Comparison of ENCODE assay signal across 16 cellular contexts in genomic region chr15:75229191-75230015, GRCh38. TPM values are rescaled to one million over a fixed set of nuclear protein-coding genes. Genes with fewer than 3 reads are reported as not detected.
DNase-seq lines count a peak whose midpoint lies in the region; ATAC-seq, FAIRE-seq and TF ChIP-seq lines count a peak whose summit lies in the region.
"Had no signal": no experiment of that assay in that cellular context is flagged by ENCODE, and none has a peak within 500 bp of the region (broad histone marks: within the 10 kb centered on the region; RNA-seq: fewer than 3 reads in every experiment).

No MANE protein-coding gene starts in this region.

- TF ChIP-seq POLR2A in GM12892 (IDR thresholded peaks at IDR 0.05; ENCODE audit: low read depth, low read length): no peak

- no peaks in the 10 kb centered on the region for H3K9me3 ChIP-seq in BLaER1
- peaks cover 2% of the 10 kb centered on the region for H3K9me3 ChIP-seq in trophoblast cell (ENCODE audit: insufficient read depth, low read depth, low read length)

- H3K79me1 ChIP-seq in trophoblast cell (ENCODE audit: low read length): no peaks in the 10 kb centered on the region

- H3K27me3 ChIP-seq in BLaER1 (no peaks in the 10 kb centered on the region), trophoblast cell (ENCODE audit: insufficient read depth, low read length) (no peaks in the 10 kb centered on the region)

- no peak overlapping the region for H3K14ac ChIP-seq in trophoblast cell (ENCODE audit: low read length)

- DNase-seq in GM12892 (ENCODE audit: insufficient read length) (peak; percentile 16), cardiac fibroblast (ENCODE audit: low read depth in 2 of 2) (peak; percentile 16 to 29), trophoblast cell (peak; percentile 81 to 85)
- no peak for DNase-seq in effector CD8-positive, alpha-beta T cell (lab: John Stamatoyannopoulos, UW)
- DNase-seq: activated naive CD4-positive, alpha-beta T cell treated with anti-CD3 and anti-CD28 coated beads, Interleukin-2, amount 50 U/mL, for 16 hours; DMS79 treated with DMSO at 0.1 percent for 48 hours; effector CD4-positive, alpha-beta T cell; HCEC 1CT; naive B cell; NCI-H82; RPMI8226; substantia nigra had no signal

- no peak overlapping the region for H3K4ac ChIP-seq in trophoblast cell (ENCODE audit: low read depth, low read length)

- no peak overlapping the region for H3K18ac ChIP-seq in trophoblast cell (ENCODE audit: low read length)

- no peak overlapping the region for H2AK5ac ChIP-seq in trophoblast cell (ENCODE audit: low read length)

- no peak overlapping the region for H3K23ac ChIP-seq in trophoblast cell (ENCODE audit: low read length)

- no peak overlapping the region for H2BK120ac ChIP-seq in trophoblast cell (ENCODE audit: insufficient read depth, low read length, poor library complexity)

- no peaks in the 10 kb centered on the region for H3K36me3 ChIP-seq in BLaER1
- H3K36me3 ChIP-seq in trophoblast cell (ENCODE audit: control insufficient read depth in 1 of 2, insufficient read depth in 2 of 2, low read length in 2 of 2): no peaks in the 10 kb centered on the region

- no peaks in the 10 kb centered on the region for H4K20me1 ChIP-seq in BLaER1

- H4K8ac ChIP-seq in trophoblast cell (ENCODE audit: low read depth, low read length): no peak overlapping the region

- H2BK5ac ChIP-seq in trophoblast cell (ENCODE audit: low read depth, low read length, poor library complexity): no peak overlapping the region

- ATAC-seq in SK-N-SH treated with all-trans-retinoic acid at 6 μM for 48 hours (no peak; the same call in 2 of the 3 replicates), GM21515 (IDR thresholded peaks at IDR 0.05; ENCODE audit: unreplicated experiment) (no peak)

- H3K27ac ChIP-seq in BLaER1 (no peak overlapping the region), trophoblast cell (ENCODE audit: low read depth, low read length) (no peak overlapping the region)

- no peak for FAIRE-seq in GM12892 (lab: Jason Lieb, UNC)
- FAIRE-seq: bronchial epithelial cell had no signal

- no peak overlapping the region for H4K12ac ChIP-seq in trophoblast cell (ENCODE audit: low read depth, low read length)

- TF ChIP-seq CTCF in cardiac fibroblast (IDR thresholded peaks at IDR 0.05; ENCODE audit: low read depth, low read length): no peak

- H3K9ac ChIP-seq in BLaER1: 0 out of 2 replicates have a peak overlapping the region, but pooled peaks have one; percentile 24
- no peak overlapping the region for H3K9ac ChIP-seq in trophoblast cell (ENCODE audit: low read length)

- H3K4me3 ChIP-seq in BLaER1: no peak overlapping the region
- no peak overlapping the region for H3K4me3 ChIP-seq in cardiac fibroblast (replicated peaks in 1 of 2; ENCODE audit: low read depth in 2 of 2, low read length in 2 of 2)
- no peak overlapping the region for H3K4me3 ChIP-seq in trophoblast cell (ENCODE audit: low read depth, low read length)

- no peaks in the 10 kb centered on the region for H3K79me2 ChIP-seq in trophoblast cell (ENCODE audit: control insufficient read depth, insufficient read depth, low read length, poor library complexity)

- H4K91ac ChIP-seq in trophoblast cell (ENCODE audit: low read depth, low read length): no peak overlapping the region

- H2BK12ac ChIP-seq in trophoblast cell (ENCODE audit: low read length): no peak overlapping the region

- H3K4me1 ChIP-seq in BLaER1 (peaks cover 21% of the 10 kb centered on the region), trophoblast cell (ENCODE audit: control insufficient read depth in 1 of 2, insufficient read depth in 2 of 2, low read length in 2 of 2) (peaks cover 0 to 10% of the 10 kb centered on the region in 2 experiments)

- no CpG with 5 or more reads among the region's 21 CpGs for WGBS in trophoblast cell (ENCODE audit: extremely low coverage, insufficient coverage, insufficient read length)

- H3K4me2 ChIP-seq in BLaER1 (peak overlapping the region; percentile 66), trophoblast cell (ENCODE audit: low read length) (no peak overlapping the region)

- no peak overlapping the region for H2AFZ ChIP-seq in trophoblast cell (ENCODE audit: insufficient read depth, low read length, poor library complexity)

TF ChIP-seq in SK-N-SH treated with all-trans-retinoic acid at 6 μM for 48 hours, 23 proteins besides CTCF, POLR2A, EP300 and RAD21 (continues in another document):
- TF ChIP-seq POU6F1 (CRISPR knock-in tag; IDR thresholded peaks at IDR 0.05; ENCODE audit: borderline replicate concordance, low read depth) (no peak), ZNF8 (CRISPR knock-in tag; IDR thresholded peaks at IDR 0.05) (no peak), ZC3H10 (CRISPR knock-in tag; IDR thresholded peaks at IDR 0.05) (no peak), TOX (CRISPR knock-in tag; IDR thresholded peaks at IDR 0.05; ENCODE audit: borderline replicate concordance) (no peak), OSR1 (CRISPR knock-in tag; IDR thresholded peaks at IDR 0.05) (no peak), CREB5 (CRISPR knock-in tag; IDR thresholded peaks at IDR 0.05; ENCODE audit: low read depth) (no peak), BACH2 (CRISPR knock-in tag; IDR thresholded peaks at IDR 0.05; ENCODE audit: borderline replicate concordance) (no peak), GLIS3 (CRISPR knock-in tag; IDR thresholded peaks at IDR 0.05) (no peak), ZNF70 (CRISPR knock-in tag; IDR thresholded peaks at IDR 0.05) (no peak), ZFP3 (CRISPR knock-in tag; IDR thresholded peaks at IDR 0.05) (no peak), TSHZ2 (CRISPR knock-in tag; IDR thresholded peaks at IDR 0.05) (no peak), PATZ1 (CRISPR knock-in tag; IDR thresholded peaks at IDR 0.05; ENCODE audit: borderline replicate concordance) (no peak)

RNA-seq across cellular contexts. Expression of gene C15orf39, which starts 27.7 kb away (rescaled TPM):
- polyA plus RNA-seq in GM12892 (2012; ENCODE audit: missing spikeins): 16.9 TPM
- polyA plus RNA-seq in trophoblast cell (2013): 9.6 and 9.8 TPM in 2 replicates

RNA-seq across cellular contexts. Expression of gene GOLGA6C, which starts 28.7 kb away (rescaled TPM):
- polyA plus RNA-seq in GM12892 (2012; ENCODE audit: missing spikeins): not detected
- polyA plus RNA-seq in trophoblast cell (2013): 0.03 and 0.06 TPM in 2 replicates

RNA-seq across cellular contexts. Expression of gene GOLGA6D, which starts 53.2 kb away (rescaled TPM):
- not detected for polyA plus RNA-seq in GM12892 (2012; ENCODE audit: missing spikeins)
- 0.08 TPM in 1 of 2 replicates, not detected in the other for polyA plus RNA-seq in trophoblast cell (2013)
